Comparison of ENCODE assay signal across 1 cellular context in the genomic region with DNA sequence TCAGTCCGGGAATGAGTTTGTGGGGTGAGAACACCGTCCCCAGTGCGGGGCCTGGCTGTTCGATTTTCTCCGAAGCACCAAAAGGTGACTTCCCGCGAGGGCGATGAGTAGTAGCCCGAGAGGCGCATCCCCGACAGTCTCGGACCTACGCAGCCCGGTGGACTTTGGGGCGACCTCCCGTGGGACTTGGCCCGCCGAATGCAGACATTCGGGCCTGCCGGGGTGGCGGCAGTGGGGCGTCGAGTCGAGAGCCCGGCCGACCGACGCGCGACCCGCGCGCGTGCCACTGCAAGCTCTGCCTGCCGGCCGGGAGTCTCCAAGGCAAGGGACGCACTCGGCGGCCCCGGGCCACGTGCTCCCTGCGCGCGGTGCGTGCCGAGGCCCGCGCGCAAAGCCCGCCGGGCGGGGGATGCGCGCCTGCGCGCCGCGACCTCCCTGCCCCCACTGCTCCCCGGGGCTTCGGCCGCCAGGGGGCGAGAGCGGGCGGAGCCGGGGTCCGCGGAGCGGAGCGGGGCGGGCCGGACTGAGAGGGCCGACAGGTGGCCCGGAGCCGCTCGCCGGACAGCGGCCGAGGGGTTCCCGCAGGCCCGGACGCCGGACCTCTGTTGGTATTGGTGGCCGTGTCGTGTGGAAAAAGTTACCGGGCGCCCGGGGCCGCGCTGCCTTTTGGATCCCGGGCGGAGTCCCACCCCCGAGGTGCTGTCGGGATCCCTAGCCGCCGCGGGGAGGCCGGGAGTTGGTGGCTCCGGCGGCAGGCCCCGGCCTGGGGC.
TF ChIP-seq lines count a peak whose summit lies in the region.

No MANE protein-coding gene starts in this region.

TF ChIP-seq in GM12878, 131 proteins besides CTCF, POLR2A, EP300 and RAD21 (continued from another document and continues in another):
- TF ChIP-seq CBX3 (IDR thresholded peaks at IDR 0.05; ENCODE audit: borderline replicate concordance, low read depth), result no peak
- 0 out of 2 replicates have a peak, but pooled peaks have one; percentile 17 for TF ChIP-seq JUND (IDR thresholded peaks at IDR 0.05; ENCODE audit: low read depth, low read length)
- no peak for TF ChIP-seq BRCA1 (IDR thresholded peaks at IDR 0.05; ENCODE audit: low read depth, low read length)
- no peak for TF ChIP-seq JUNB (IDR thresholded peaks at IDR 0.05)
- TF ChIP-seq, protein P1, sequence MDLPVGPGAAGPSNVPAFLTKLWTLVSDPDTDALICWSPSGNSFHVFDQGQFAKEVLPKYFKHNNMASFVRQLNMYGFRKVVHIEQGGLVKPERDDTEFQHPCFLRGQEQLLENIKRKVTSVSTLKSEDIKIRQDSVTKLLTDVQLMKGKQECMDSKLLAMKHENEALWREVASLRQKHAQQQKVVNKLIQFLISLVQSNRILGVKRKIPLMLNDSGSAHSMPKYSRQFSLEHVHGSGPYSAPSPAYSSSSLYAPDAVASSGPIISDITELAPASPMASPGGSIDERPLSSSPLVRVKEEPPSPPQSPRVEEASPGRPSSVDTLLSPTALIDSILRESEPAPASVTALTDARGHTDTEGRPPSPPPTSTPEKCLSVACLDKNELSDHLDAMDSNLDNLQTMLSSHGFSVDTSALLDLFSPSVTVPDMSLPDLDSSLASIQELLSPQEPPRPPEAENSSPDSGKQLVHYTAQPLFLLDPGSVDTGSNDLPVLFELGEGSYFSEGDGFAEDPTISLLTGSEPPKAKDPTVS (IDR thresholded peaks at IDR 0.05; ENCODE audit: low read depth, low read length), result no peak
- peak; percentile 92 for TF ChIP-seq CHD2 (IDR thresholded peaks at IDR 0.05; ENCODE audit: borderline replicate concordance, low read depth, low read length)
- TF ChIP-seq PAX8 (IDR thresholded peaks at IDR 0.05), result no peak
- peak; percentile 74 for TF ChIP-seq RELA (IDR thresholded peaks at IDR 0.05; ENCODE audit: borderline replicate concordance, partially characterized antibody)
- TF ChIP-seq, protein P2, sequence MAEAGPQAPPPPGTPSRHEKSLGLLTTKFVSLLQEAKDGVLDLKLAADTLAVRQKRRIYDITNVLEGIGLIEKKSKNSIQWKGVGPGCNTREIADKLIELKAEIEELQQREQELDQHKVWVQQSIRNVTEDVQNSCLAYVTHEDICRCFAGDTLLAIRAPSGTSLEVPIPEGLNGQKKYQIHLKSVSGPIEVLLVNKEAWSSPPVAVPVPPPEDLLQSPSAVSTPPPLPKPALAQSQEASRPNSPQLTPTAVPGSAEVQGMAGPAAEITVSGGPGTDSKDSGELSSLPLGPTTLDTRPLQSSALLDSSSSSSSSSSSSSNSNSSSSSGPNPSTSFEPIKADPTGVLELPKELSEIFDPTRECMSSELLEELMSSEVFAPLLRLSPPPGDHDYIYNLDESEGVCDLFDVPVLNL (IDR thresholded peaks at IDR 0.05; ENCODE audit: low read depth, low read length), result no peak
- TF ChIP-seq ZNF274 (IDR thresholded peaks at IDR 0.05; ENCODE audit: insufficient read depth, insufficient read length), result no peak
- no peak for TF ChIP-seq SUPT20H (IDR thresholded peaks at IDR 0.05; ENCODE audit: borderline replicate concordance, control insufficient read depth, low read depth, low read length)
- TF ChIP-seq SMARCA5 (IDR thresholded peaks at IDR 0.05), result peak; percentile 99
- TF ChIP-seq, protein P3, sequence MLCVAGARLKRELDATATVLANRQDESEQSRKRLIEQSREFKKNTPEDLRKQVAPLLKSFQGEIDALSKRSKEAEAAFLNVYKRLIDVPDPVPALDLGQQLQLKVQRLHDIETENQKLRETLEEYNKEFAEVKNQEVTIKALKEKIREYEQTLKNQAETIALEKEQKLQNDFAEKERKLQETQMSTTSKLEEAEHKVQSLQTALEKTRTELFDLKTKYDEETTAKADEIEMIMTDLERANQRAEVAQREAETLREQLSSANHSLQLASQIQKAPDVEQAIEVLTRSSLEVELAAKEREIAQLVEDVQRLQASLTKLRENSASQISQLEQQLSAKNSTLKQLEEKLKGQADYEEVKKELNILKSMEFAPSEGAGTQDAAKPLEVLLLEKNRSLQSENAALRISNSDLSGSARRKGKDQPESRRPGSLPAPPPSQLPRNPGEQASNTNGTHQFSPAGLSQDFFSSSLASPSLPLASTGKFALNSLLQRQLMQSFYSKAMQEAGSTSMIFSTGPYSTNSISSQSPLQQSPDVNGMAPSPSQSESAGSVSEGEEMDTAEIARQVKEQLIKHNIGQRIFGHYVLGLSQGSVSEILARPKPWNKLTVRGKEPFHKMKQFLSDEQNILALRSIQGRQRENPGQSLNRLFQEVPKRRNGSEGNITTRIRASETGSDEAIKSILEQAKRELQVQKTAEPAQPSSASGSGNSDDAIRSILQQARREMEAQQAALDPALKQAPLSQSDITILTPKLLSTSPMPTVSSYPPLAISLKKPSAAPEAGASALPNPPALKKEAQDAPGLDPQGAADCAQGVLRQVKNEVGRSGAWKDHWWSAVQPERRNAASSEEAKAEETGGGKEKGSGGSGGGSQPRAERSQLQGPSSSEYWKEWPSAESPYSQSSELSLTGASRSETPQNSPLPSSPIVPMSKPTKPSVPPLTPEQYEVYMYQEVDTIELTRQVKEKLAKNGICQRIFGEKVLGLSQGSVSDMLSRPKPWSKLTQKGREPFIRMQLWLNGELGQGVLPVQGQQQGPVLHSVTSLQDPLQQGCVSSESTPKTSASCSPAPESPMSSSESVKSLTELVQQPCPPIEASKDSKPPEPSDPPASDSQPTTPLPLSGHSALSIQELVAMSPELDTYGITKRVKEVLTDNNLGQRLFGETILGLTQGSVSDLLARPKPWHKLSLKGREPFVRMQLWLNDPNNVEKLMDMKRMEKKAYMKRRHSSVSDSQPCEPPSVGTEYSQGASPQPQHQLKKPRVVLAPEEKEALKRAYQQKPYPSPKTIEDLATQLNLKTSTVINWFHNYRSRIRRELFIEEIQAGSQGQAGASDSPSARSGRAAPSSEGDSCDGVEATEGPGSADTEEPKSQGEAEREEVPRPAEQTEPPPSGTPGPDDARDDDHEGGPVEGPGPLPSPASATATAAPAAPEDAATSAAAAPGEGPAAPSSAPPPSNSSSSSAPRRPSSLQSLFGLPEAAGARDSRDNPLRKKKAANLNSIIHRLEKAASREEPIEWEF (IDR thresholded peaks at IDR 0.05; ENCODE audit: insufficient replicate concordance, low read depth, low read length), result no peak
- TF ChIP-seq NFYA (IDR thresholded peaks at IDR 0.05; ENCODE audit: borderline replicate concordance, low read depth, low read length), result no peak
- TF ChIP-seq STAT1 (conservative IDR thresholded peaks at IDR 0.05), result peak; percentile 66; the same call in 1 of the 2 replicates
- TF ChIP-seq NRF1 (conservative IDR thresholded peaks at IDR 0.05; ENCODE audit: low read depth, low read length), result peak; percentile 59
- no peak for TF ChIP-seq CHD1 (IDR thresholded peaks at IDR 0.05; ENCODE audit: low read depth, low read length)
- no peak for TF ChIP-seq NFIC (IDR thresholded peaks at IDR 0.05; ENCODE audit: low read depth, low read length)
- TF ChIP-seq PML (IDR thresholded peaks at IDR 0.05; ENCODE audit: low read length), result no peak
- TF ChIP-seq TBL1XR1 (IDR thresholded peaks at IDR 0.05; ENCODE audit: low read depth, low read length), result 0 out of 2 replicates have a peak, but pooled peaks have one; percentile 23
- TF ChIP-seq, protein P4, sequence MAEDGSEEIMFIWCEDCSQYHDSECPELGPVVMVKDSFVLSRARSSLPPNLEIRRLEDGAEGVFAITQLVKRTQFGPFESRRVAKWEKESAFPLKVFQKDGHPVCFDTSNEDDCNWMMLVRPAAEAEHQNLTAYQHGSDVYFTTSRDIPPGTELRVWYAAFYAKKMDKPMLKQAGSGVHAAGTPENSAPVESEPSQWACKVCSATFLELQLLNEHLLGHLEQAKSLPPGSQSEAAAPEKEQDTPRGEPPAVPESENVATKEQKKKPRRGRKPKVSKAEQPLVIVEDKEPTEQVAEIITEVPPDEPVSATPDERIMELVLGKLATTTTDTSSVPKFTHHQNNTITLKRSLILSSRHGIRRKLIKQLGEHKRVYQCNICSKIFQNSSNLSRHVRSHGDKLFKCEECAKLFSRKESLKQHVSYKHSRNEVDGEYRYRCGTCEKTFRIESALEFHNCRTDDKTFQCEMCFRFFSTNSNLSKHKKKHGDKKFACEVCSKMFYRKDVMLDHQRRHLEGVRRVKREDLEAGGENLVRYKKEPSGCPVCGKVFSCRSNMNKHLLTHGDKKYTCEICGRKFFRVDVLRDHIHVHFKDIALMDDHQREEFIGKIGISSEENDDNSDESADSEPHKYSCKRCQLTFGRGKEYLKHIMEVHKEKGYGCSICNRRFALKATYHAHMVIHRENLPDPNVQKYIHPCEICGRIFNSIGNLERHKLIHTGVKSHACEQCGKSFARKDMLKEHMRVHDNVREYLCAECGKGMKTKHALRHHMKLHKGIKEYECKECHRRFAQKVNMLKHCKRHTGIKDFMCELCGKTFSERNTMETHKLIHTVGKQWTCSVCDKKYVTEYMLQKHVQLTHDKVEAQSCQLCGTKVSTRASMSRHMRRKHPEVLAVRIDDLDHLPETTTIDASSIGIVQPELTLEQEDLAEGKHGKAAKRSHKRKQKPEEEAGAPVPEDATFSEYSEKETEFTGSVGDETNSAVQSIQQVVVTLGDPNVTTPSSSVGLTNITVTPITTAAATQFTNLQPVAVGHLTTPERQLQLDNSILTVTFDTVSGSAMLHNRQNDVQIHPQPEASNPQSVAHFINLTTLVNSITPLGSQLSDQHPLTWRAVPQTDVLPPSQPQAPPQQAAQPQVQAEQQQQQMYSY (CRISPR knock-in tag; IDR thresholded peaks at IDR 0.05), result no peak
- TF ChIP-seq KLF5 (IDR thresholded peaks at IDR 0.05; ENCODE audit: partially characterized antibody), result peak; percentile 68
- TF ChIP-seq, protein P5, sequence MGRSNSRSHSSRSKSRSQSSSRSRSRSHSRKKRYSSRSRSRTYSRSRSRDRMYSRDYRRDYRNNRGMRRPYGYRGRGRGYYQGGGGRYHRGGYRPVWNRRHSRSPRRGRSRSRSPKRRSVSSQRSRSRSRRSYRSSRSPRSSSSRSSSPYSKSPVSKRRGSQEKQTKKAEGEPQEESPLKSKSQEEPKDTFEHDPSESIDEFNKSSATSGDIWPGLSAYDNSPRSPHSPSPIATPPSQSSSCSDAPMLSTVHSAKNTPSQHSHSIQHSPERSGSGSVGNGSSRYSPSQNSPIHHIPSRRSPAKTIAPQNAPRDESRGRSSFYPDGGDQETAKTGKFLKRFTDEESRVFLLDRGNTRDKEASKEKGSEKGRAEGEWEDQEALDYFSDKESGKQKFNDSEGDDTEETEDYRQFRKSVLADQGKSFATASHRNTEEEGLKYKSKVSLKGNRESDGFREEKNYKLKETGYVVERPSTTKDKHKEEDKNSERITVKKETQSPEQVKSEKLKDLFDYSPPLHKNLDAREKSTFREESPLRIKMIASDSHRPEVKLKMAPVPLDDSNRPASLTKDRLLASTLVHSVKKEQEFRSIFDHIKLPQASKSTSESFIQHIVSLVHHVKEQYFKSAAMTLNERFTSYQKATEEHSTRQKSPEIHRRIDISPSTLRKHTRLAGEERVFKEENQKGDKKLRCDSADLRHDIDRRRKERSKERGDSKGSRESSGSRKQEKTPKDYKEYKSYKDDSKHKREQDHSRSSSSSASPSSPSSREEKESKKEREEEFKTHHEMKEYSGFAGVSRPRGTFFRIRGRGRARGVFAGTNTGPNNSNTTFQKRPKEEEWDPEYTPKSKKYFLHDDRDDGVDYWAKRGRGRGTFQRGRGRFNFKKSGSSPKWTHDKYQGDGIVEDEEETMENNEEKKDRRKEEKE (IDR thresholded peaks at IDR 0.05), result peak; percentile 63; the same call in 1 of the 2 replicates
- peak; percentile 66 for TF ChIP-seq DPF2 (IDR thresholded peaks at IDR 0.05)
- no peak for TF ChIP-seq SIN3A (IDR thresholded peaks at IDR 0.05; ENCODE audit: low read depth, low read length)
- 0 out of 2 replicates have a peak, but pooled peaks have one; percentile 65 for TF ChIP-seq NFXL1 (IDR thresholded peaks at IDR 0.05; ENCODE audit: borderline replicate concordance)
- TF ChIP-seq, protein P6, sequence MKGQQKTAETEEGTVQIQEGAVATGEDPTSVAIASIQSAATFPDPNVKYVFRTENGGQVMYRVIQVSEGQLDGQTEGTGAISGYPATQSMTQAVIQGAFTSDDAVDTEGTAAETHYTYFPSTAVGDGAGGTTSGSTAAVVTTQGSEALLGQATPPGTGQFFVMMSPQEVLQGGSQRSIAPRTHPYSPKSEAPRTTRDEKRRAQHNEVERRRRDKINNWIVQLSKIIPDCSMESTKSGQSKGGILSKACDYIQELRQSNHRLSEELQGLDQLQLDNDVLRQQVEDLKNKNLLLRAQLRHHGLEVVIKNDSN (IDR thresholded peaks at IDR 0.05; ENCODE audit: borderline replicate concordance, extremely low read length, insufficient read depth, low read depth, low read length), result no peak
- TF ChIP-seq ASH2L (IDR thresholded peaks at IDR 0.05; ENCODE audit: borderline replicate concordance, low read depth), result no peak
- TF ChIP-seq ZNF217 (IDR thresholded peaks at IDR 0.05), result peak; percentile 67
- no peak for TF ChIP-seq ETV6 (conservative IDR thresholded peaks at IDR 0.05 in 1 of 2, IDR thresholded peaks at IDR 0.05 in 1 of 2; ENCODE audit: borderline replicate concordance in 1 of 2, low read depth in 1 of 2)
- TF ChIP-seq, protein P7, sequence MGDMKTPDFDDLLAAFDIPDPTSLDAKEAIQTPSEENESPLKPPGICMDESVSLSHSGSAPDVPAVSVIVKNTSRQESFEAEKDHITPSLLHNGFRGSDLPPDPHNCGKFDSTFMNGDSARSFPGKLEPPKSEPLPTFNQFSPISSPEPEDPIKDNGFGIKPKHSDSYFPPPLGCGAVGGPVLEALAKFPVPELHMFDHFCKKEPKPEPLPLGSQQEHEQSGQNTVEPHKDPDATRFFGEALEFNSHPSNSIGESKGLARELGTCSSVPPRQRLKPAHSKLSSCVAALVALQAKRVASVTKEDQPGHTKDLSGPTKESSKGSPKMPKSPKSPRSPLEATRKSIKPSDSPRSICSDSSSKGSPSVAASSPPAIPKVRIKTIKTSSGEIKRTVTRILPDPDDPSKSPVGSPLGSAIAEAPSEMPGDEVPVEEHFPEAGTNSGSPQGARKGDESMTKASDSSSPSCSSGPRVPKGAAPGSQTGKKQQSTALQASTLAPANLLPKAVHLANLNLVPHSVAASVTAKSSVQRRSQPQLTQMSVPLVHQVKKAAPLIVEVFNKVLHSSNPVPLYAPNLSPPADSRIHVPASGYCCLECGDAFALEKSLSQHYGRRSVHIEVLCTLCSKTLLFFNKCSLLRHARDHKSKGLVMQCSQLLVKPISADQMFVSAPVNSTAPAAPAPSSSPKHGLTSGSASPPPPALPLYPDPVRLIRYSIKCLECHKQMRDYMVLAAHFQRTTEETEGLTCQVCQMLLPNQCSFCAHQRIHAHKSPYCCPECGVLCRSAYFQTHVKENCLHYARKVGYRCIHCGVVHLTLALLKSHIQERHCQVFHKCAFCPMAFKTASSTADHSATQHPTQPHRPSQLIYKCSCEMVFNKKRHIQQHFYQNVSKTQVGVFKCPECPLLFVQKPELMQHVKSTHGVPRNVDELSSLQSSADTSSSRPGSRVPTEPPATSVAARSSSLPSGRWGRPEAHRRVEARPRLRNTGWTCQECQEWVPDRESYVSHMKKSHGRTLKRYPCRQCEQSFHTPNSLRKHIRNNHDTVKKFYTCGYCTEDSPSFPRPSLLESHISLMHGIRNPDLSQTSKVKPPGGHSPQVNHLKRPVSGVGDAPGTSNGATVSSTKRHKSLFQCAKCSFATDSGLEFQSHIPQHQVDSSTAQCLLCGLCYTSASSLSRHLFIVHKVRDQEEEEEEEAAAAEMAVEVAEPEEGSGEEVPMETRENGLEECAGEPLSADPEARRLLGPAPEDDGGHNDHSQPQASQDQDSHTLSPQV (IDR thresholded peaks at IDR 0.05), result peak; percentile 91
- TF ChIP-seq CBFB (IDR thresholded peaks at IDR 0.05; ENCODE audit: low read depth), result no peak
- no peak for TF ChIP-seq NR2C2 (IDR thresholded peaks at IDR 0.05; ENCODE audit: borderline replicate concordance, control insufficient read depth, insufficient read length, low read depth)
- TF ChIP-seq NBN (IDR thresholded peaks at IDR 0.05), result 0 out of 2 replicates have a peak, but pooled peaks have one; percentile 5
- peak; percentile 86; the same call in 1 of the 2 replicates for TF ChIP-seq RB1 (IDR thresholded peaks at IDR 0.05; ENCODE audit: borderline replicate concordance)
- TF ChIP-seq SREBF2 (IDR thresholded peaks at IDR 0.05; ENCODE audit: low read length), result no peak
- peak; percentile 83 for TF ChIP-seq GATAD2B (conservative IDR thresholded peaks at IDR 0.05; ENCODE audit: low read depth)
